Comparison of ENCODE assay signal across 1 cellular context in the genomic region with DNA sequence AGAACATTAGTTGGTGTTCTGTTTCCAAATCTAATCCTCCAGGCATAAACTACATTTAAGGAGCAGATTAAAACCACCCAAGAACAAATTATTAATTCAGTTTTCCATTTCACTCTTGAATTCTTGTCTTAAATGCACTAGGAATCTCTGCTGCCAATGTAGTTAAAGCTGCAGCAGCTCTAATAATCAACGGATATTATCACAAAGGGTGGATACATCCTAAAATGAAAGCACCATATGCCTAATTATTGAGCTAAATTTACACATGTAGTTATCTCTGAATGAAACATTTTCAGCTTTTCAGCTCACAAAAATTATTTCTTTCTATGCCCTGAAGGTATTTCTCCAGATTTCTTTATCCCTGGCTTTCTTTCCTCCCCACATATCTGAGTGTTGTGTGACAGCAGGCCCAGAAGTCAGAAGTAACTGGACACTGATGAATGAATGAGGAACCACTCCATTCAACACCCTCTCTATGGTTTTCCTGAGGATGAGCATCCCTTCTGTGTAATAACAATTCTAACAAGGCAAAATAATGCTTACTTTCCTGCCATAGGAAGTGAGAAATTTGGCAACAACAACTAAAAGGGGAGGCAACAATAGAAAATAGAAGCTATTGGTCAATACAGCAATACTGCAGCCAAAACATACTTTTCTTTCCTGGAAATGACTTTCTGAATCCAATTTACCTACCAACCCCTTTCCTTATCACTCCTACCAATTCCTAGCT.
TF ChIP-seq lines count a peak whose summit lies in the region.

No MANE protein-coding gene starts in this region.

TF ChIP-seq in HepG2, 621 proteins besides CTCF, POLR2A, EP300 and RAD21:
- peak; percentile 92 for TF ChIP-seq RBM22 (optimal IDR thresholded peaks at IDR 0.05; ENCODE audit: low read length)
- TF ChIP-seq, protein P1, sequence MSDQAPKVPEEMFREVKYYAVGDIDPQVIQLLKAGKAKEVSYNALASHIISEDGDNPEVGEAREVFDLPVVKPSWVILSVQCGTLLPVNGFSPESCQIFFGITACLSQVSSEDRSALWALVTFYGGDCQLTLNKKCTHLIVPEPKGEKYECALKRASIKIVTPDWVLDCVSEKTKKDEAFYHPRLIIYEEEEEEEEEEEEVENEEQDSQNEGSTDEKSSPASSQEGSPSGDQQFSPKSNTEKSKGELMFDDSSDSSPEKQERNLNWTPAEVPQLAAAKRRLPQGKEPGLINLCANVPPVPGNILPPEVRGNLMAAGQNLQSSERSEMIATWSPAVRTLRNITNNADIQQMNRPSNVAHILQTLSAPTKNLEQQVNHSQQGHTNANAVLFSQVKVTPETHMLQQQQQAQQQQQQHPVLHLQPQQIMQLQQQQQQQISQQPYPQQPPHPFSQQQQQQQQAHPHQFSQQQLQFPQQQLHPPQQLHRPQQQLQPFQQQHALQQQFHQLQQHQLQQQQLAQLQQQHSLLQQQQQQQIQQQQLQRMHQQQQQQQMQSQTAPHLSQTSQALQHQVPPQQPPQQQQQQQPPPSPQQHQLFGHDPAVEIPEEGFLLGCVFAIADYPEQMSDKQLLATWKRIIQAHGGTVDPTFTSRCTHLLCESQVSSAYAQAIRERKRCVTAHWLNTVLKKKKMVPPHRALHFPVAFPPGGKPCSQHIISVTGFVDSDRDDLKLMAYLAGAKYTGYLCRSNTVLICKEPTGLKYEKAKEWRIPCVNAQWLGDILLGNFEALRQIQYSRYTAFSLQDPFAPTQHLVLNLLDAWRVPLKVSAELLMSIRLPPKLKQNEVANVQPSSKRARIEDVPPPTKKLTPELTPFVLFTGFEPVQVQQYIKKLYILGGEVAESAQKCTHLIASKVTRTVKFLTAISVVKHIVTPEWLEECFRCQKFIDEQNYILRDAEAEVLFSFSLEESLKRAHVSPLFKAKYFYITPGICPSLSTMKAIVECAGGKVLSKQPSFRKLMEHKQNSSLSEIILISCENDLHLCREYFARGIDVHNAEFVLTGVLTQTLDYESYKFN (CRISPR knock-in tag; conservative IDR thresholded peaks at IDR 0.05), result no peak
- TF ChIP-seq ZFY (CRISPR knock-in tag; IDR thresholded peaks at IDR 0.05), result no peak
- TF ChIP-seq, protein P2, sequence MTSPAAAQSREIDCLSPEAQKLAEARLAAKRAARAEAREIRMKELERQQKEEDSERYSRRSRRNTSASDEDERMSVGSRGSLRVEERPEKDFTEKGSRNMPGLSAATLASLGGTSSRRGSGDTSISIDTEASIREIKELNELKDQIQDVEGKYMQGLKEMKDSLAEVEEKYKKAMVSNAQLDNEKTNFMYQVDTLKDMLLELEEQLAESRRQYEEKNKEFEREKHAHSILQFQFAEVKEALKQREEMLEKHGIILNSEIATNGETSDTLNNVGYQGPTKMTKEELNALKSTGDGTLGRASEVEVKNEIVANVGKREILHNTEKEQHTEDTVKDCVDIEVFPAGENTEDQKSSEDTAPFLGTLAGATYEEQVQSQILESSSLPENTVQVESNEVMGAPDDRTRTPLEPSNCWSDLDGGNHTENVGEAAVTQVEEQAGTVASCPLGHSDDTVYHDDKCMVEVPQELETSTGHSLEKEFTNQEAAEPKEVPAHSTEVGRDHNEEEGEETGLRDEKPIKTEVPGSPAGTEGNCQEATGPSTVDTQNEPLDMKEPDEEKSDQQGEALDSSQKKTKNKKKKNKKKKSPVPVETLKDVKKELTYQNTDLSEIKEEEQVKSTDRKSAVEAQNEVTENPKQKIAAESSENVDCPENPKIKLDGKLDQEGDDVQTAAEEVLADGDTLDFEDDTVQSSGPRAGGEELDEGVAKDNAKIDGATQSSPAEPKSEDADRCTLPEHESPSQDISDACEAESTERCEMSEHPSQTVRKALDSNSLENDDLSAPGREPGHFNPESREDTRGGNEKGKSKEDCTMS (CRISPR knock-in tag; conservative IDR thresholded peaks at IDR 0.05), result no peak
- no peak for TF ChIP-seq GATAD1 (CRISPR knock-in tag; IDR thresholded peaks at IDR 0.05)
- no peak for TF ChIP-seq CREB1 (IDR thresholded peaks at IDR 0.05)
- TF ChIP-seq CREB1 (CRISPR knock-in tag; IDR thresholded peaks at IDR 0.05), result 0 out of 2 replicates have a peak, but pooled peaks have one; percentile 1
- no peak for TF ChIP-seq GATAD2A (CRISPR knock-in tag; IDR thresholded peaks at IDR 0.05)
- TF ChIP-seq ELF4 (CRISPR knock-in tag; IDR thresholded peaks at IDR 0.05; ENCODE audit: borderline replicate concordance), result no peak
- TF ChIP-seq, protein P3, sequence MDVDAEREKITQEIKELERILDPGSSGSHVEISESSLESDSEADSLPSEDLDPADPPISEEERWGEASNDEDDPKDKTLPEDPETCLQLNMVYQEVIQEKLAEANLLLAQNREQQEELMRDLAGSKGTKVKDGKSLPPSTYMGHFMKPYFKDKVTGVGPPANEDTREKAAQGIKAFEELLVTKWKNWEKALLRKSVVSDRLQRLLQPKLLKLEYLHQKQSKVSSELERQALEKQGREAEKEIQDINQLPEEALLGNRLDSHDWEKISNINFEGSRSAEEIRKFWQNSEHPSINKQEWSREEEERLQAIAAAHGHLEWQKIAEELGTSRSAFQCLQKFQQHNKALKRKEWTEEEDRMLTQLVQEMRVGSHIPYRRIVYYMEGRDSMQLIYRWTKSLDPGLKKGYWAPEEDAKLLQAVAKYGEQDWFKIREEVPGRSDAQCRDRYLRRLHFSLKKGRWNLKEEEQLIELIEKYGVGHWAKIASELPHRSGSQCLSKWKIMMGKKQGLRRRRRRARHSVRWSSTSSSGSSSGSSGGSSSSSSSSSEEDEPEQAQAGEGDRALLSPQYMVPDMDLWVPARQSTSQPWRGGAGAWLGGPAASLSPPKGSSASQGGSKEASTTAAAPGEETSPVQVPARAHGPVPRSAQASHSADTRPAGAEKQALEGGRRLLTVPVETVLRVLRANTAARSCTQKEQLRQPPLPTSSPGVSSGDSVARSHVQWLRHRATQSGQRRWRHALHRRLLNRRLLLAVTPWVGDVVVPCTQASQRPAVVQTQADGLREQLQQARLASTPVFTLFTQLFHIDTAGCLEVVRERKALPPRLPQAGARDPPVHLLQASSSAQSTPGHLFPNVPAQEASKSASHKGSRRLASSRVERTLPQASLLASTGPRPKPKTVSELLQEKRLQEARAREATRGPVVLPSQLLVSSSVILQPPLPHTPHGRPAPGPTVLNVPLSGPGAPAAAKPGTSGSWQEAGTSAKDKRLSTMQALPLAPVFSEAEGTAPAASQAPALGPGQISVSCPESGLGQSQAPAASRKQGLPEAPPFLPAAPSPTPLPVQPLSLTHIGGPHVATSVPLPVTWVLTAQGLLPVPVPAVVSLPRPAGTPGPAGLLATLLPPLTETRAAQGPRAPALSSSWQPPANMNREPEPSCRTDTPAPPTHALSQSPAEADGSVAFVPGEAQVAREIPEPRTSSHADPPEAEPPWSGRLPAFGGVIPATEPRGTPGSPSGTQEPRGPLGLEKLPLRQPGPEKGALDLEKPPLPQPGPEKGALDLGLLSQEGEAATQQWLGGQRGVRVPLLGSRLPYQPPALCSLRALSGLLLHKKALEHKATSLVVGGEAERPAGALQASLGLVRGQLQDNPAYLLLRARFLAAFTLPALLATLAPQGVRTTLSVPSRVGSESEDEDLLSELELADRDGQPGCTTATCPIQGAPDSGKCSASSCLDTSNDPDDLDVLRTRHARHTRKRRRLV (CRISPR knock-in tag; IDR thresholded peaks at IDR 0.05), result 0 out of 2 replicates have a peak, but pooled peaks have one; percentile 13
